In genomic region chr1:24706074-24706389, GRCh38 we compare ENCODE assay signal across 8 cellular contexts. TPM values are rescaled to one million over a fixed set of nuclear protein-coding genes. Genes with fewer than 3 reads are reported as not detected.
DNase-seq lines count a peak whose midpoint lies in the region; ATAC-seq, FAIRE-seq and TF ChIP-seq lines count a peak whose summit lies in the region.
"Not testable (repeated sequence)": the region's sequence is repeated elsewhere in the genome, so short reads cannot be mapped to it uniquely, and the experiment has no call there.

No MANE protein-coding gene starts in this region.

- H3K9me2 ChIP-seq in PC-9 (ENCODE audit: insufficient read depth); hepatocyte (replicated peaks; ENCODE audit: insufficient read depth): not testable (repeated sequence)

- H3K27ac Mint-ChIP-seq in mesothelial cell of epicardium = peak overlapping the region; percentile 79

- H3K4me3 Mint-ChIP-seq in mesothelial cell of epicardium = not testable (repeated sequence)

- not testable (repeated sequence) for H3K9me3 Mint-ChIP-seq in mesothelial cell of epicardium

- H3K4me3 ChIP-seq in PC-9; body of pancreas; endothelial cell of umbilical vein (replicated peaks in 1 of 3; ENCODE audit: insufficient read depth in 1 of 3, low read depth in 1 of 3, low read length in 3 of 3); hepatocyte; tibial nerve: not testable (repeated sequence)
- H3K4me3 ChIP-seq in rectal smooth muscle tissue (ENCODE audit: low read length) = peak overlapping the region; percentile 44

- H3K4me2 ChIP-seq in PC-9 (peak overlapping the region; percentile 70), endothelial cell of umbilical vein (ENCODE audit: insufficient read depth, low read length) (peak overlapping the region; percentile 63), hepatocyte (peak overlapping the region; percentile 71)

- CTCF ChIA-PET in PC-9 (lab: Charles Lee) (interaction anchor here (1.1 to 1.2 kb wide), 2 partner anchors 22 to 39 kb away, joined by 5 to 7 read pairs; partner anchors contain the start of gene CLIC4), endothelial cell of umbilical vein (lab: Charles Lee) (interaction anchor here (1.1 to 8.2 kb wide), 4 partner anchors 18 to 142 kb away, joined by 3 to 58 read pairs (median 6); no protein-coding TSS in a partner anchor)

- not testable (repeated sequence) for H3K4me1 ChIP-seq in PC-9 (replicated peaks; ENCODE audit: insufficient read depth); body of pancreas; rectal smooth muscle tissue (ENCODE audit: control insufficient read depth, insufficient read depth, low read length)
- H3K4me1 ChIP-seq in endothelial cell of umbilical vein (ENCODE audit: control insufficient read depth, extremely low read depth, insufficient read depth, low read length) (peaks cover 19% of the 10 kb centered on the region), hepatocyte (ENCODE audit: insufficient read depth) (peaks cover 12% of the 10 kb centered on the region), tibial nerve (peaks cover 0 to 38% (median 4%) of the 10 kb centered on the region in 4 donors)

- POLR2A ChIA-PET in PC-9 (lab: Charles Lee; ENCODE audit: unreplicated experiment) = interaction anchor here (0.6 to 1.1 kb wide), 5 partner anchors 7 to 69 kb away, joined by 3 to 18 read pairs (median 4); partner anchors contain the start of gene CLIC4
- POLR2A ChIA-PET in endothelial cell of umbilical vein (lab: Charles Lee) = interaction anchor here (1.3 to 2.3 kb wide), 3 partner anchors 18 to 40 kb away, joined by 4 to 22 read pairs (median 5); partner anchors contain the start of gene CLIC4

- BruUV-seq in PC-9 (replicated peaks; lab: Mats Ljungman, UMichigan); endothelial cell of umbilical vein (replicated peaks; lab: Mats Ljungman, UMichigan): not testable (repeated sequence)

- not testable (repeated sequence) for DNase-seq in PC-9; body of pancreas; endothelial cell of umbilical vein (ENCODE audit: low read depth, low spot score); hepatocyte (ENCODE audit: low spot score); mesothelial cell of epicardium (ENCODE audit: low spot score in 2 of 2, unreplicated experiment in 2 of 2); tibial nerve (ENCODE audit: low spot score in 2 of 2)

- peaks cover 18% of the 10 kb centered on the region; the same call in 1 of the 2 replicates for H3F3A ChIP-seq in PC-9 (ENCODE audit: insufficient read depth, low read depth)

- not testable (repeated sequence) for ATAC-seq in body of pancreas

- not testable (repeated sequence) for H3K36me3 ChIP-seq in PC-9 (ENCODE audit: low read depth); body of pancreas (replicated peaks in 1 of 2; ENCODE audit: insufficient read depth in 1 of 2, low read depth in 2 of 2); endothelial cell of umbilical vein (ENCODE audit: control insufficient read depth in 2 of 2, extremely low read depth in 1 of 2, insufficient read depth in 2 of 2, low read length in 2 of 2); hepatocyte (replicated peaks; ENCODE audit: insufficient read depth, low read depth); rectal smooth muscle tissue (ENCODE audit: control insufficient read depth, insufficient read depth, low read length); tibial nerve

- not testable (repeated sequence) for H3K79me2 ChIP-seq in PC-9 (ENCODE audit: low read depth); endothelial cell of umbilical vein (ENCODE audit: control insufficient read depth, insufficient read depth, low read length); hepatocyte

- intact Hi-C loops in PC-9 (cut with micrococcal nuclease; ENCODE audit: unreplicated experiment); body of pancreas (cut with DNase I); endothelial cell of umbilical vein (cut with micrococcal nuclease): not testable (repeated sequence)

- TF ChIP-seq POLR2A in body of pancreas (IDR thresholded peaks at IDR 0.05); endothelial cell of umbilical vein (IDR thresholded peaks at IDR 0.05; ENCODE audit: low read depth, low read length); tibial nerve (IDR thresholded peaks at IDR 0.05): not testable (repeated sequence)

- H3K27ac ChIP-seq in C4-2B (peak overlapping the region; percentile 59), PC-9 (peak overlapping the region; percentile 36), body of pancreas (peak overlapping the region; percentile 39 to 78 (median 70)), endothelial cell of umbilical vein (ENCODE audit: insufficient read depth, low read depth, low read length) (peak overlapping the region; percentile 76), hepatocyte (peak overlapping the region; percentile 89), tibial nerve (peak overlapping the region; percentile 52 to 97 (median 80))
- H3K27ac ChIP-seq in rectal smooth muscle tissue (ENCODE audit: low read depth, low read length) = not testable (repeated sequence)

- not testable (repeated sequence) for TF ChIP-seq CTCF in C4-2B (conservative IDR thresholded peaks at IDR 0.05); PC-9 (conservative IDR thresholded peaks at IDR 0.05); body of pancreas (IDR thresholded peaks at IDR 0.05); endothelial cell of umbilical vein (IDR thresholded peaks at IDR 0.05; ENCODE audit: extremely low read depth in 1 of 2, insufficient read depth in 1 of 2, low read depth in 1 of 2, low read length in 2 of 2); hepatocyte (IDR thresholded peaks at IDR 0.05; ENCODE audit: poor library complexity); mesothelial cell of epicardium (IDR thresholded peaks at IDR 0.05; ENCODE audit: unreplicated experiment); tibial nerve (IDR thresholded peaks at IDR 0.05)

- H3K36me3 Mint-ChIP-seq in mesothelial cell of epicardium = not testable (repeated sequence)

- WGBS in body of pancreas, 2 donors = 80 to 84% methylated on average over 5 to 9 of the region's 9 CpGs
- 96% methylated on average over 9 of the region's 9 CpGs for WGBS in hepatocyte (ENCODE audit: low lambda C conversion rate, missing lambda C conversion rate)
- WGBS in tibial nerve, 2 donors = 91 to 93% methylated on average over 9 of the region's 9 CpGs

- H3K27me3 ChIP-seq in PC-9 (ENCODE audit: insufficient read depth, low read depth); body of pancreas; endothelial cell of umbilical vein (ENCODE audit: control insufficient read depth in 2 of 2, insufficient read depth in 2 of 2, low read length in 2 of 2); hepatocyte; rectal smooth muscle tissue (ENCODE audit: control insufficient read depth, insufficient read depth, low read length); tibial nerve: not testable (repeated sequence)

- H4K20me1 ChIP-seq in PC-9 (ENCODE audit: insufficient read depth); endothelial cell of umbilical vein (replicated peaks; ENCODE audit: control insufficient read depth, extremely low read depth, insufficient read depth, low read length); hepatocyte (ENCODE audit: insufficient read depth, poor library complexity, severe bottlenecking): not testable (repeated sequence)

- not testable (repeated sequence) for H3K9me1 ChIP-seq in endothelial cell of umbilical vein (replicated peaks; ENCODE audit: control insufficient read depth, extremely low read depth, insufficient read depth, low read length)

- peaks cover 15% of the 10 kb centered on the region for H3K4me1 Mint-ChIP-seq in mesothelial cell of epicardium

- peak overlapping the region; percentile 61 for H3K9ac ChIP-seq in endothelial cell of umbilical vein (replicated peaks; ENCODE audit: extremely low read depth, insufficient read depth, low read length)
- H3K9ac ChIP-seq in rectal smooth muscle tissue (ENCODE audit: low read length) = not testable (repeated sequence)

- FAIRE-seq in endothelial cell of umbilical vein (lab: Jason Lieb, UNC) = not testable (repeated sequence)

- H2AFZ ChIP-seq in PC-9 = not testable (repeated sequence)
- peak overlapping the region; percentile 9 for H2AFZ ChIP-seq in endothelial cell of umbilical vein (ENCODE audit: low read depth, low read length)
- H2AFZ ChIP-seq in hepatocyte = peak overlapping the region; percentile 54

- H3K9me3 ChIP-seq in PC-9 (ENCODE audit: insufficient read depth, low read depth); body of pancreas; endothelial cell of umbilical vein (replicated peaks; ENCODE audit: control insufficient read depth, insufficient read depth, low read length); hepatocyte (ENCODE audit: low read depth); tibial nerve: not testable (repeated sequence)

- H3K27me3 Mint-ChIP-seq in mesothelial cell of epicardium (ENCODE audit: low read depth) = not testable (repeated sequence)

- dilution Hi-C loops in endothelial cell of umbilical vein (cut with MboI; ENCODE audit: extremely low pct_ligation_motif_present, low sequenced_read_pairs) = not testable (repeated sequence)

- not testable (repeated sequence) for TF ChIP-seq EP300 in tibial nerve (IDR thresholded peaks at IDR 0.05)

RNA-seq across cellular contexts. Expression of gene CLIC4, which starts 39.2 kb away (rescaled TPM):
- 94.6 and 123 TPM in 2 replicates for total RNA-seq in PC-9 (2021)
- total RNA-seq in body of pancreas = 10 to 100 TPM; 58.1 to 78.8 TPM
- 330 and 333 TPM in 2 replicates for total RNA-seq in endothelial cell of umbilical vein
- polyA plus RNA-seq in endothelial cell of umbilical vein = 76.6 and 97.5 TPM in 2 replicates
- polyA plus RNA-seq in endothelial cell of umbilical vein (2011; cell fraction: cytosol; rRNA removed) = 122 and 128 TPM in 2 replicates
- polyA plus RNA-seq in endothelial cell of umbilical vein (2011; cell fraction: nucleus; rRNA removed) = 67.0 and 84.4 TPM in 2 replicates
- 156 and 227 TPM in 2 replicates for polyA plus RNA-seq in endothelial cell of umbilical vein (2012)
- 74.9 and 89.1 TPM in 2 replicates for polyA minus RNA-seq in endothelial cell of umbilical vein
- 65.3 TPM for polyA minus RNA-seq in endothelial cell of umbilical vein (2011; cell fraction: cytosol; rRNA and poly(A)+ RNA removed)
- 74.6 and 101 TPM in 2 replicates for polyA minus RNA-seq in endothelial cell of umbilical vein (2011; cell fraction: nucleus; rRNA and poly(A)+ RNA removed)
- total RNA-seq in hepatocyte = 233 and 259 TPM in 2 replicates
- polyA plus RNA-seq in hepatocyte = 119 and 146 TPM in 2 replicates
- 135 to 136 TPM (median 135 TPM) in 3 replicates for total RNA-seq in mesothelial cell of epicardium
- total RNA-seq in tibial nerve = 100 to 1,000 TPM; 399 to 688 (median 564) TPM
